ENCODE assay signal across 8 cellular contexts in the genomic region with DNA sequence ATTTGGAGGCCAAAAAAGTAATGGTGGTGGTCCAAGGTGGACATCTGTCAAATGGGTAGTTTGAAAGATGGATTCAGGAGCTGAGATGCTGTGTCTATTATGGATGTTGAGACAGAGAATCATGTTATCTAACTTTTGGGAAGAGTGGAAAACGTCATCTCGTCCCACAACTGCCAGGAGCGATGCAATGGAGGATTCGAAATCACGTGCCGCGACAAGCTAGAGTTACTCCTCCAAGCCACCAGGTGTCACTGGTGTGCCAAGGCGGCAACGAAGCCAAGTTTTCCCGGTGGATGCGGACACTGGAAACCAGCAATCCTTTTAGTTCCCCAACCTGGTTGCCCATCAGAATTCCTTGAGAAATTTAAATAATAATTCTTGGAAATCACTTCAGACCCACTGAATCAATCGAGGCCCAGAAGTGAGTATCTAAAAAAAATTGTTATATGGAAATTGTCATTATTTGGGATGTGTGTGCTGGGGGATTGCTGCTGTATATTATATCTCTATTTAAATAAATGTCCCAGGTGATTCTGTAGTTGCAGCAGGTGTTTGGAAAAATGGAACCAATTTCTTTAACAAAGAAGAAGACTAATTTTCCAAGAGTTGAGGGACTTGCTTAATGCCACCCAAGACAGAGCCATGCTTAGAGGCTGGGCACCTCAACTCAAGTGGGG.
DNase-seq lines count a peak whose midpoint lies in the region; ATAC-seq and TF ChIP-seq lines count a peak whose summit lies in the region.

No MANE protein-coding gene starts in this region.

- no peaks in the 10 kb centered on the region for H3K36me3 Mint-ChIP-seq in Caco-2 (ENCODE audit: insufficient read depth, unreplicated experiment)
- H3K36me3 Mint-ChIP-seq in mesothelial cell of epicardium = no peaks in the 10 kb centered on the region

- H3K9me3 Mint-ChIP-seq in Caco-2 (ENCODE audit: unreplicated experiment) (no peaks in the 10 kb centered on the region), mesothelial cell of epicardium (no peaks in the 10 kb centered on the region)

- H3K9me3 ChIP-seq in Caco-2 = no peaks in the 10 kb centered on the region

- CTCF ChIA-PET in Caco-2 (lab: Charles Lee) = interaction anchor here (1.0 kb wide), 2 partner anchors 182 to 350 kb away, joined by 3 to 4 read pairs; no protein-coding TSS in a partner anchor

- ATAC-seq in HG02678 (IDR thresholded peaks at IDR 0.05; ENCODE audit: unreplicated experiment) = no peak

- no peaks in the 10 kb centered on the region for H3K36me3 ChIP-seq in Caco-2 (ENCODE audit: control insufficient read depth, insufficient read depth, low read length)

- H3K4me1 Mint-ChIP-seq in Caco-2 (ENCODE audit: low read depth, unreplicated experiment) (no peaks in the 10 kb centered on the region), mesothelial cell of epicardium (no peaks in the 10 kb centered on the region)

- TF ChIP-seq CTCF in Caco-2 (IDR thresholded peaks at IDR 0.05; ENCODE audit: insufficient read depth in 1 of 2, low read depth in 1 of 2, low read length in 1 of 2, severe bottlenecking in 1 of 2, unreplicated experiment in 1 of 2) = peak; percentile 72 to 80
- peak; percentile 31 for TF ChIP-seq CTCF in cardiac fibroblast (IDR thresholded peaks at IDR 0.05; ENCODE audit: low read depth, low read length)
- TF ChIP-seq CTCF in mesothelial cell of epicardium (IDR thresholded peaks at IDR 0.05; ENCODE audit: unreplicated experiment) = peak; percentile 46

- H3K27ac Mint-ChIP-seq in Caco-2 (ENCODE audit: unreplicated experiment) (no peak overlapping the region), mesothelial cell of epicardium (no peak overlapping the region)

- DNase-seq in Caco-2 = peak; percentile 58 to 67
- peak; percentile 32 for DNase-seq in HT1080 (ENCODE audit: low read depth)
- peak in 1 of 2 donors; percentile 2 for DNase-seq in cardiac fibroblast (ENCODE audit: low read depth in 2 of 2)
- peak in 1 of 2 experiments; percentile 45 for DNase-seq in mesothelial cell of epicardium (ENCODE audit: low spot score in 2 of 2, unreplicated experiment in 2 of 2)
- DNase-seq in DMS153 (lab: John Stamatoyannopoulos, UW) = no peak
- no peak for DNase-seq in NCI-H1092 (lab: John Stamatoyannopoulos, UW)
- DNase-seq in activated T-cell treated with anti-CD3 and anti-CD28 coated beads for 4 hours = no peak

- no peak overlapping the region for H3K4me3 ChIP-seq in Caco-2 (ENCODE audit: low read depth, low read length)
- no peak overlapping the region for H3K4me3 ChIP-seq in cardiac fibroblast (replicated peaks in 1 of 2; ENCODE audit: low read depth in 2 of 2, low read length in 2 of 2)

- POLR2A ChIA-PET in Caco-2 (lab: Charles Lee) = no interaction called here

- no TSS peak for BruUV-seq in Caco-2 (replicated peaks; lab: Mats Ljungman, UMichigan)

- H3K27me3 ChIP-seq in Caco-2 (replicated peaks; ENCODE audit: control insufficient read depth, insufficient read depth, low read length) = no peaks in the 10 kb centered on the region

- intact Hi-C loops in Caco-2 (cut with micrococcal nuclease; ENCODE audit: unreplicated experiment) = no loop called here

- no peaks in the 10 kb centered on the region for H3K4me1 ChIP-seq in Caco-2

- H3K4me3 Mint-ChIP-seq in Caco-2 (ENCODE audit: unreplicated experiment) (no peak overlapping the region), mesothelial cell of epicardium (no peak overlapping the region)

- H3K27me3 Mint-ChIP-seq in Caco-2 (ENCODE audit: insufficient read depth, unreplicated experiment) (no peaks in the 10 kb centered on the region), mesothelial cell of epicardium (ENCODE audit: low read depth) (peaks cover 14% of the 10 kb centered on the region)

Comparison
In these comparisons a context has a peak if more than half of its experiments do, and no peak if none do; other contexts are left out.
1. DNase-seq: peak in Caco-2 (2 of 2) and HT1080 (single experiment); none in DMS153 (single experiment), NCI-H1092 (single experiment) and activated T-cell treated with anti-CD3 and anti-CD28 coated beads for 4 hours (single experiment).
2. Peak in every context shown above with its lines, with median percentiles within 50 percentile points of each other: CTCF ChIP-seq.